Comparison of ENCODE assay signal across 1 cellular context in genomic region chr17:7253082-7253481, GRCh38.
TF ChIP-seq lines count a peak whose summit lies in the region.

No MANE protein-coding gene starts in this region.

TF ChIP-seq in HEK293, 187 proteins besides CTCF, POLR2A, EP300 and RAD21 (continued from another document):
- TF ChIP-seq ZNF280D (tag by site-specific recombination; IDR thresholded peaks at IDR 0.05): no peak
TF ChIP-seq in HEK293: peak in this region for 0.
